In genomic region chr20:38132156-38132909, GRCh38 we compare ENCODE assay signal across 20 cellular contexts. TPM values are rescaled to one million over a fixed set of nuclear protein-coding genes. Genes with fewer than 3 reads are reported as not detected.
DNase-seq lines count a peak whose midpoint lies in the region; ATAC-seq and TF ChIP-seq lines count a peak whose summit lies in the region.
"Had no signal": no experiment of that assay in that cellular context is flagged by ENCODE, and none has a peak within 500 bp of the region (broad histone marks: within the 10 kb centered on the region; RNA-seq: fewer than 3 reads in every experiment).

No MANE protein-coding gene starts in this region.

- no peak for ATAC-seq in Right ventricle myocardium superior (ENCODE audit: poor library complexity)
- ATAC-seq in lower lobe of right lung, result no peak
- ATAC-seq in GM18870 (IDR thresholded peaks at IDR 0.05; ENCODE audit: unreplicated experiment), result no peak
- ATAC-seq: CD8-positive, alpha-beta T cell; GM12878 had no signal

- no peak overlapping the region for H3K4me3 Mint-ChIP-seq in chondrocyte (ENCODE audit: unreplicated experiment)
- H3K4me3 Mint-ChIP-seq: CD8-positive, alpha-beta T cell had no signal

- WGBS in spleen, 5 donors, result 86 to 95% (median 94%) methylated on average over 25 to 26 of the region's 26 CpGs

- peaks cover 34% of the 10 kb centered on the region for H3K4me1 ChIP-seq in lower lobe of right lung
- H3K4me1 ChIP-seq in spleen, result peaks cover 0 to 34% (median 14%) of the 10 kb centered on the region in 6 donors

- peaks cover 68% of the 10 kb centered on the region for H3K36me3 ChIP-seq in lower lobe of right lung
- peaks cover 0 to 50% (median 7%) of the 10 kb centered on the region in 6 donors for H3K36me3 ChIP-seq in spleen

- no peak for TF ChIP-seq CTCF in chondrocyte (IDR thresholded peaks at IDR 0.05)
- TF ChIP-seq CTCF in lower lobe of right lung (IDR thresholded peaks at IDR 0.05), result no peak
- no peak for TF ChIP-seq CTCF in spleen (IDR thresholded peaks at IDR 0.05 in 8 of 11, conservative IDR thresholded peaks at IDR 0.05 in 3 of 11)

- no peaks in the 10 kb centered on the region for H3K36me3 Mint-ChIP-seq in chondrocyte (ENCODE audit: low read depth)
- H3K36me3 Mint-ChIP-seq: CD8-positive, alpha-beta T cell had no signal

- no peak overlapping the region for H3K27ac ChIP-seq in lower lobe of right lung
- no peak overlapping the region for H3K27ac ChIP-seq in spleen
- H3K27ac ChIP-seq: GM23248, Peyer's patch had no signal

- intact Hi-C loops in cardiac septum (cut with DNase I), result no loop called here
- intact Hi-C loops in Right ventricle myocardium superior (cut with DNase I), result no loop called here
- intact Hi-C loops in lower lobe of right lung (cut with DNase I), result no loop called here
- intact Hi-C loops in spleen (cut with DNase I; ENCODE audit: low total_unique reads), result no loop called here

- peak overlapping the region; percentile 59 for H3K27ac Mint-ChIP-seq in chondrocyte (ENCODE audit: unreplicated experiment)
- H3K27ac Mint-ChIP-seq: CD8-positive, alpha-beta T cell had no signal

- no peaks in the 10 kb centered on the region for H3K27me3 Mint-ChIP-seq in chondrocyte (ENCODE audit: low read depth)

- no peaks in the 10 kb centered on the region for H3K27me3 ChIP-seq in lower lobe of right lung (ENCODE audit: low read depth)
- no peaks in the 10 kb centered on the region for H3K27me3 ChIP-seq in spleen (replicated peaks in 1 of 7)
- H3K27me3 ChIP-seq: Peyer's patch had no signal

- H3K9me3 ChIP-seq in lower lobe of right lung (no peaks in the 10 kb centered on the region), spleen (no peaks in the 10 kb centered on the region)
- H3K9me3 ChIP-seq: Peyer's patch had no signal

- H3K4me1 Mint-ChIP-seq in chondrocyte (ENCODE audit: low read depth), result peaks cover 31% of the 10 kb centered on the region

- H3K4me3 ChIP-seq in lower lobe of right lung (no peak overlapping the region), spleen (no peak overlapping the region)
- H3K4me3 ChIP-seq: GM12878, GM23248, Peyer's patch had no signal

- TF ChIP-seq POLR2A in spleen (IDR thresholded peaks at IDR 0.05), result no peak

- DNase-seq in cardiac septum (ENCODE audit: low spot score) (peak; percentile 71), Right ventricle myocardium superior (no peak), chondrocyte (ENCODE audit: low spot score) (peak; percentile 71), lower lobe of right lung (peak; percentile 37), spleen (peak; percentile 50), medulla oblongata (ENCODE audit: extremely low spot score) (no peak), AML-193 (lab: John Stamatoyannopoulos, UW) (no peak)
- DNase-seq: 8988T; CD8-positive, alpha-beta T cell; DMS79 treated with DMSO at 0.1 percent for 48 hours; GM23248; KG1; NCI-H1048; NCI-H1436 treated with DMSO at 0.1 percent for 48 hours; NCI-H2081; NCI-H524; Peyer's patch; SHP77 treated with DMSO at 0.1 percent for 48 hours had no signal

- no peaks in the 10 kb centered on the region for H3K9me3 Mint-ChIP-seq in chondrocyte (ENCODE audit: low read depth)
- H3K9me3 Mint-ChIP-seq: CD8-positive, alpha-beta T cell had no signal

RNA-seq across cellular contexts. Expression of gene TGM2, which starts 32.7 kb away (rescaled TPM):
- total RNA-seq in cardiac septum (792 TPM), Right ventricle myocardium superior (469 TPM), chondrocyte (7.1 to 22.3 TPM (median 17.7 TPM) in 3 replicates), lower lobe of right lung (362 TPM), spleen (100 to 1,000 TPM in 1 of 7 donors, 10 to 100 TPM in 6; 60.2 to 167 (median 87.6) TPM)
- polyA plus RNA-seq in spleen, result 10 to 100 TPM in 2 of 3 donors, 1 to 10 TPM in 1; 9.3 to 35.3 (median 19.8) TPM
- total RNA-seq: CD8-positive, alpha-beta T cell had no signal

Comparison
In these comparisons a context has a peak if more than half of its experiments do, and no peak if none do; other contexts are left out.
1. DNase-seq: peak in cardiac septum (single experiment), chondrocyte (single experiment), lower lobe of right lung (single experiment) and spleen (single experiment); none in Right ventricle myocardium superior (single experiment), medulla oblongata (single experiment) and AML-193 (0 of 2).